In genomic region chr5:95712347-95712958, GRCh38 we compare ENCODE assay signal across 1 cellular context.
TF ChIP-seq lines count a peak whose summit lies in the region.

No MANE protein-coding gene starts in this region.

TF ChIP-seq in HEK293, 187 proteins besides CTCF, POLR2A, EP300 and RAD21 (continued from another document and continues in another):
- no peak for TF ChIP-seq ZNF513 (tag by site-specific recombination; IDR thresholded peaks at IDR 0.05)
- TF ChIP-seq BCL11A (tag by site-specific recombination; IDR thresholded peaks at IDR 0.05; ENCODE audit: low read depth), result peak; percentile 63; the same call in 1 of the 2 replicates
- no peak for TF ChIP-seq ZBTB1 (tag by site-specific recombination; IDR thresholded peaks at IDR 0.05)
- no peak for TF ChIP-seq ZNF121 (tag by site-specific recombination; IDR thresholded peaks at IDR 0.05)
- no peak for TF ChIP-seq ZNF548 (tag by site-specific recombination; IDR thresholded peaks at IDR 0.05)
- TF ChIP-seq ZBTB7A (tag by site-specific recombination; IDR thresholded peaks at IDR 0.05; ENCODE audit: low read depth), result no peak
- TF ChIP-seq AEBP2 (tag by site-specific recombination; IDR thresholded peaks at IDR 0.05; ENCODE audit: borderline replicate concordance), result no peak
- TF ChIP-seq ZBTB6 (tag by site-specific recombination; IDR thresholded peaks at IDR 0.05), result peak; percentile 90
- TF ChIP-seq ZSCAN30 (tag by site-specific recombination; IDR thresholded peaks at IDR 0.05), result 0 out of 2 replicates have a peak, but pooled peaks have one; percentile 5
- peak; percentile 46 for TF ChIP-seq SP3 (tag by site-specific recombination; IDR thresholded peaks at IDR 0.05)
- TF ChIP-seq IKZF3 (tag by site-specific recombination; IDR thresholded peaks at IDR 0.05), result peak; percentile 62
- no peak for TF ChIP-seq ZNF521 (tag by site-specific recombination; IDR thresholded peaks at IDR 0.05)
- peak; percentile 94 for TF ChIP-seq HIC1 (tag by site-specific recombination; IDR thresholded peaks at IDR 0.05)
- TF ChIP-seq ZNF26 (tag by site-specific recombination; IDR thresholded peaks at IDR 0.05), result no peak
- no peak for TF ChIP-seq ZNF776 (tag by site-specific recombination; IDR thresholded peaks at IDR 0.05; ENCODE audit: borderline replicate concordance)
- TF ChIP-seq INSM2 (tag by site-specific recombination; IDR thresholded peaks at IDR 0.05), result peak; percentile 88
- no peak for TF ChIP-seq ZNF416 (tag by site-specific recombination; IDR thresholded peaks at IDR 0.05)
- no peak for TF ChIP-seq ZNF626 (tag by site-specific recombination; IDR thresholded peaks at IDR 0.05)
- TF ChIP-seq ZFP37 (tag by site-specific recombination; IDR thresholded peaks at IDR 0.05), result 0 out of 2 replicates have a peak, but pooled peaks have one; percentile 66
- TF ChIP-seq SETDB1 (IDR thresholded peaks at IDR 0.05; ENCODE audit: insufficient read length, low read length), result no peak
- no peak for TF ChIP-seq HOXA7 (CRISPR knock-in tag; IDR thresholded peaks at IDR 0.05; ENCODE audit: borderline replicate concordance)
- no peak for TF ChIP-seq ZNF239 (tag by site-specific recombination; IDR thresholded peaks at IDR 0.05)
- TF ChIP-seq ZNF19 (tag by site-specific recombination; IDR thresholded peaks at IDR 0.05; ENCODE audit: low read depth), result no peak
- 0 out of 2 replicates have a peak, but pooled peaks have one; percentile 49 for TF ChIP-seq ZNF324 (tag by site-specific recombination; IDR thresholded peaks at IDR 0.05)
- TF ChIP-seq ZNF791 (tag by site-specific recombination; IDR thresholded peaks at IDR 0.05), result no peak
- TF ChIP-seq SCRT1 (tag by site-specific recombination; IDR thresholded peaks at IDR 0.05; ENCODE audit: borderline replicate concordance), result 0 out of 2 replicates have a peak, but pooled peaks have one; percentile 58
- peak; percentile 95 for TF ChIP-seq ZNF692 (tag by site-specific recombination; IDR thresholded peaks at IDR 0.05)
- TF ChIP-seq ZNF76 (tag by site-specific recombination; IDR thresholded peaks at IDR 0.05; ENCODE audit: borderline replicate concordance, low read depth), result no peak
- peak; percentile 92 for TF ChIP-seq ZNF362 (tag by site-specific recombination; IDR thresholded peaks at IDR 0.05)
- TF ChIP-seq ZNF514 (tag by site-specific recombination; IDR thresholded peaks at IDR 0.05), result no peak
- TF ChIP-seq ZNF623 (tag by site-specific recombination; IDR thresholded peaks at IDR 0.05), result peak; percentile 12; the same call in 1 of the 2 replicates
- TF ChIP-seq ZNF624 (tag by site-specific recombination; IDR thresholded peaks at IDR 0.05), result no peak
- TF ChIP-seq ZNF792 (tag by site-specific recombination; IDR thresholded peaks at IDR 0.05), result no peak
- peak; percentile 27; the same call in 1 of the 2 replicates for TF ChIP-seq YY2 (tag by site-specific recombination; IDR thresholded peaks at IDR 0.05)
- peak; percentile 22 for TF ChIP-seq ZNF398 (tag by site-specific recombination; IDR thresholded peaks at IDR 0.05)
- no peak; the same call in 1 of the 2 replicates for TF ChIP-seq ZNF558 (tag by site-specific recombination; IDR thresholded peaks at IDR 0.05)
- TF ChIP-seq KLF16 (tag by site-specific recombination; IDR thresholded peaks at IDR 0.05), result no peak
- no peak for TF ChIP-seq ZNF341 (tag by site-specific recombination; IDR thresholded peaks at IDR 0.05; ENCODE audit: low read depth)
- peak; percentile 92 for TF ChIP-seq ZBTB20 (tag by site-specific recombination; IDR thresholded peaks at IDR 0.05)
- 0 out of 2 replicates have a peak, but pooled peaks have one; percentile 54 for TF ChIP-seq ZSCAN23 (tag by site-specific recombination; IDR thresholded peaks at IDR 0.05)
- TF ChIP-seq ZBTB44 (tag by site-specific recombination; IDR thresholded peaks at IDR 0.05), result no peak
- peak; percentile 67 for TF ChIP-seq ZEB2 (tag by site-specific recombination; IDR thresholded peaks at IDR 0.05)
- TF ChIP-seq ZNF133 (tag by site-specific recombination; IDR thresholded peaks at IDR 0.05), result no peak
- peak; percentile 75; the same call in 1 of the 2 replicates for TF ChIP-seq KLF8 (tag by site-specific recombination; IDR thresholded peaks at IDR 0.05)
- TF ChIP-seq FEZF1 (tag by site-specific recombination; IDR thresholded peaks at IDR 0.05), result peak; percentile 67
